Comparison of ENCODE assay signal across 8 cellular contexts in the genomic region with DNA sequence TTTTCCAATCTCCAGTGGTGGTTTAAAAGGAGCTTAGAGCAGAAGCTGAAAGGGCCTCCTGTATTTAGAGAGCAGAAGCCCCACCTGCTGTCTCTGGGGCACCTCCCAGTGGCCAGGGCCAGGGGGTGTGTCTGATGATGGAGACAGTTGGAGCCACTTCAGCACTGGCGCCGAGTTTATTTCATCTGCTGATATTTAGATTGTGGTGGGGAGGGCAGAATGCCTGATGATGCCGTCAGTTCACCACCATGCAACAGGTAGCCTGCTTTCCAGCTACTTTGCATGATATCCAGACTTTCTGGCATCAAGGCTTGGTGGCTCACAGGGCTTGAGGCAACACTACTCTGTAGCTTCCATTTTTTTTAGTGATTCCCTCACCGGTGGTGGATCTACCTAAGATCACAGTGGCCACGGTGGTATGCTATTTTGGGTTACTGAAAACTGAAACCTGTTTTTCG.
A peak's percentile ranks its signal among the peaks of the same experiment; 100 is the strongest.
DNase-seq lines count a peak whose midpoint lies in the region; ATAC-seq and TF ChIP-seq lines count a peak whose summit lies in the region.

No MANE protein-coding gene starts in this region.

- POLR2A ChIA-PET in activated CD8-positive, alpha-beta T cell treated with anti-CD3 and anti-CD28 coated beads for 36 hours (lab: Charles Lee), result no interaction called here

- intact Hi-C loops in activated CD8-positive, alpha-beta T cell treated with anti-CD3 and anti-CD28 coated beads for 36 hours (cut with micrococcal nuclease), result no loop called here
- intact Hi-C loops in Right ventricle myocardium superior (cut with DNase I), result loop anchor here (10.0 kb wide), 1 partner anchor 138 kb away; no protein-coding TSS in a partner anchor
- intact Hi-C loops in prostate gland (cut with DNase I), result no loop called here

- H3K27me3 ChIP-seq in prostate gland (replicated peaks; ENCODE audit: insufficient read depth), result no peaks in the 10 kb centered on the region

- H3K4me3 ChIP-seq in GM12875 (ENCODE audit: low read depth, low read length) (no peak overlapping the region), prostate gland (no peak overlapping the region)

- peak; percentile 47 for DNase-seq in NCI-H2107 (lab: John Stamatoyannopoulos, UW)
- DNase-seq in activated CD8-positive, alpha-beta T cell treated with anti-CD3 and anti-CD28 coated beads for 36 hours, result peak; percentile 57
- peak; percentile 76 for DNase-seq in Right ventricle myocardium superior
- DNase-seq in prostate gland (ENCODE audit: low spot score), result peak; percentile 44
- no peak for DNase-seq in T1000 (lab: John Stamatoyannopoulos, UW)
- DNase-seq in GDM1 (lab: John Stamatoyannopoulos, UW), result no peak

- H3K36me3 Mint-ChIP-seq in activated CD8-positive, alpha-beta T cell treated with anti-CD3 and anti-CD28 coated beads for 36 hours (ENCODE audit: low read depth), result no peaks in the 10 kb centered on the region

- CTCF ChIA-PET in activated CD8-positive, alpha-beta T cell treated with anti-CD3 and anti-CD28 coated beads for 36 hours (lab: Charles Lee), result interaction anchor here (0.8 to 1.4 kb wide), 5 partner anchors 24 to 524 kb away, joined by 3 to 4 read pairs (median 4); no protein-coding TSS in a partner anchor

- peaks cover 8% of the 10 kb centered on the region for H3K4me1 Mint-ChIP-seq in activated CD8-positive, alpha-beta T cell treated with anti-CD3 and anti-CD28 coated beads for 36 hours (ENCODE audit: low read depth)

- no peaks in the 10 kb centered on the region for H3K36me3 ChIP-seq in prostate gland

- 35% methylated on average over 6 of the region's 6 CpGs for whole genome bisulfite sequencing in prostate gland

- TF ChIP-seq CTCF in GM12875 (IDR thresholded peaks at IDR 0.05; ENCODE audit: borderline replicate concordance, insufficient read depth, low read depth, low read length), result 0 out of 2 replicates have a peak, but pooled peaks have one; percentile 22
- peak; percentile 23 for TF ChIP-seq CTCF in activated CD8-positive, alpha-beta T cell treated with anti-CD3 and anti-CD28 coated beads for 36 hours (IDR thresholded peaks at IDR 0.05)
- peak in 2 of 4 experiments; percentile 34 to 40 for TF ChIP-seq CTCF in prostate gland (IDR thresholded peaks at IDR 0.05)

- H3K4me1 ChIP-seq in prostate gland (replicated peaks), result no peaks in the 10 kb centered on the region

- H3K4me3 Mint-ChIP-seq in activated CD8-positive, alpha-beta T cell treated with anti-CD3 and anti-CD28 coated beads for 36 hours, result no peak overlapping the region

- H3K27me3 Mint-ChIP-seq in activated CD8-positive, alpha-beta T cell treated with anti-CD3 and anti-CD28 coated beads for 36 hours, result peaks cover 4% of the 10 kb centered on the region

- peaks cover 2% of the 10 kb centered on the region for H3K9me3 Mint-ChIP-seq in activated CD8-positive, alpha-beta T cell treated with anti-CD3 and anti-CD28 coated beads for 36 hours

- no peaks in the 10 kb centered on the region for H3K9me3 ChIP-seq in prostate gland

- peak overlapping the region; percentile 33 to 49 for H3K27ac ChIP-seq in prostate gland

- TF ChIP-seq POLR2A in prostate gland (IDR thresholded peaks at IDR 0.05), result no peak

- peak; percentile 70 for ATAC-seq in activated CD8-positive, alpha-beta T cell treated with anti-CD3 and anti-CD28 coated beads for 36 hours
- ATAC-seq in Right ventricle myocardium superior (ENCODE audit: poor library complexity) (peak; percentile 96), HG03045 (IDR thresholded peaks at IDR 0.05; ENCODE audit: unreplicated experiment) (no peak)

- H3K27ac Mint-ChIP-seq in activated CD8-positive, alpha-beta T cell treated with anti-CD3 and anti-CD28 coated beads for 36 hours, result no peak overlapping the region

Comparison
In these comparisons a context has a peak if more than half of its experiments do, and no peak if none do; other contexts are left out.
1. DNase-seq: peak in NCI-H2107 (single experiment), activated CD8-positive, alpha-beta T cell treated with anti-CD3 and anti-CD28 coated beads for 36 hours (single experiment), Right ventricle myocardium superior (single experiment) and prostate gland (single experiment); none in T1000 (single experiment) and GDM1 (single experiment).